In genomic region chr11:111419181-111419580, GRCh38 we compare ENCODE assay signal across 28 cellular contexts. TPM values are rescaled to one million over a fixed set of nuclear protein-coding genes. Genes with fewer than 3 reads are reported as not detected.
A peak's percentile ranks its signal among the peaks of the same experiment; 100 is the strongest.
DNase-seq lines count a peak whose midpoint lies in the region; ATAC-seq and TF ChIP-seq lines count a peak whose summit lies in the region.
"Had no signal": no experiment of that assay in that cellular context is flagged by ENCODE, and none has a peak within 500 bp of the region (broad histone marks: within the 10 kb centered on the region; RNA-seq: fewer than 3 reads in every experiment).

No MANE protein-coding gene starts in this region.

- no peaks in the 10 kb centered on the region for H3K9me3 Mint-ChIP-seq in activated naive CD8-positive, alpha-beta T cell (ENCODE audit: low read depth)
- no peaks in the 10 kb centered on the region for H3K9me3 Mint-ChIP-seq in activated naive CD8-positive, alpha-beta T cell treated with anti-CD3 and anti-CD28 coated beads, Interleukin-2, amount 50 U/mL, for 24 hours
- H3K9me3 Mint-ChIP-seq in naive B cell: no peaks in the 10 kb centered on the region
- H3K9me3 Mint-ChIP-seq: CD8-positive, alpha-beta T cell; nephron had no signal

- CTCF ChIA-PET in RWPE1 (lab: Yijun Ruan, JAX): no interaction called here

- H3K27me3 Mint-ChIP-seq in activated naive CD8-positive, alpha-beta T cell: no peaks in the 10 kb centered on the region
- H3K27me3 Mint-ChIP-seq in activated naive CD8-positive, alpha-beta T cell treated with anti-CD3 and anti-CD28 coated beads, Interleukin-2, amount 50 U/mL, for 24 hours: no peaks in the 10 kb centered on the region
- H3K27me3 Mint-ChIP-seq in naive B cell: no peaks in the 10 kb centered on the region

- H3K27ac ChIP-seq in RWPE1: peak overlapping the region; percentile 46
- peak overlapping the region; percentile 38 to 48 for H3K27ac ChIP-seq in tibial artery
- H3K27ac ChIP-seq in coronary artery: no peak overlapping the region
- H3K27ac ChIP-seq: 22Rv1, epithelial cell of prostate had no signal

- peaks cover 2% of the 10 kb centered on the region for H3K36me3 Mint-ChIP-seq in activated naive CD8-positive, alpha-beta T cell
- H3K36me3 Mint-ChIP-seq in activated naive CD8-positive, alpha-beta T cell treated with anti-CD3 and anti-CD28 coated beads, Interleukin-2, amount 50 U/mL, for 24 hours (ENCODE audit: low read depth): no peaks in the 10 kb centered on the region
- H3K36me3 Mint-ChIP-seq in naive B cell: no peaks in the 10 kb centered on the region
- H3K36me3 Mint-ChIP-seq: activated CD8-positive, alpha-beta memory T cell treated with anti-CD3 and anti-CD28 coated beads, Interleukin-2, amount 10 ng/mL, durations not matched to agents 7 days and 5 days; CD8-positive, alpha-beta T cell; WTC11 had no signal

- DNase-seq in activated naive CD8-positive, alpha-beta T cell treated with anti-CD3 and anti-CD28 coated beads, Interleukin-2, amount 50 U/mL, for 24 hours: no peak
- DNase-seq in RWPE1 (ENCODE audit: low spot score) (no peak), naive B cell (no peak), tibial artery (no peak), coronary artery (ENCODE audit: low spot score) (no peak), SIG-M5 treated with dmso at 0.1 percent for 504 hours (lab: John Stamatoyannopoulos, UW; ENCODE audit: unreplicated experiment) (no peak)
- DNase-seq: activated CD4-positive, alpha-beta T cell treated with anti-CD3 and anti-CD28 coated beads, Interleukin-2, amount 50 U/mL, for 1 hour; activated CD8-positive, alpha-beta memory T cell treated with anti-CD3 and anti-CD28 coated beads, Interleukin-2, amount 10 ng/mL, durations not matched to agents 7 days and 5 days; activated T-cell treated with anti-CD3 and anti-CD28 coated beads, Interleukin-2, amount 50 U/mL, for 48 hours; CD8-positive, alpha-beta T cell; DMS 273 treated with DMSO at 0.1 percent for 48 hours; effector CD4-positive, alpha-beta T cell; HCEC 1CT; islet precursor cell; NCI-H187; NCI-H526; NK-92 treated with Interleukin-12 subunit alpha and Interleukin-12 subunit beta, amount 100 ng/mL, for 24 hours; SHP77 treated with DMSO at 0.1 percent for 48 hours; stimulated activated CD4-positive, alpha-beta T cell treated with anti-CD3 and anti-CD28 coated beads, Interleukin-2, amount 100 ng/mL, for 48 hours had no signal

- POLR2A ChIA-PET in RWPE1 (lab: Yijun Ruan, JAX; ENCODE audit: low non-redundant PET): no interaction called here

- H3K36me3 ChIP-seq in tibial artery: no peaks in the 10 kb centered on the region

- no peak for ATAC-seq in activated naive CD8-positive, alpha-beta T cell treated with anti-CD3 and anti-CD28 coated beads, Interleukin-2, amount 50 U/mL, for 24 hours
- no peak for ATAC-seq in naive B cell (ENCODE audit: low read depth in 2 of 2)
- ATAC-seq in GM21515 (IDR thresholded peaks at IDR 0.05; ENCODE audit: unreplicated experiment): no peak
- ATAC-seq: activated CD8-positive, alpha-beta memory T cell treated with anti-CD3 and anti-CD28 coated beads, Interleukin-2, amount 10 ng/mL, durations not matched to agents 7 days and 5 days; CD8-positive, alpha-beta T cell; left ventricle myocardium superior; Panc1; WTC11 had no signal

- H3K9me3 ChIP-seq in tibial artery: no peaks in the 10 kb centered on the region

- H3K27me3 ChIP-seq in tibial artery: peaks cover 0 to 2% of the 10 kb centered on the region in 2 donors

- no peak for TF ChIP-seq CTCF in RWPE1 (conservative IDR thresholded peaks at IDR 0.05; ENCODE audit: low read depth)
- TF ChIP-seq CTCF in tibial artery (IDR thresholded peaks at IDR 0.05): no peak
- TF ChIP-seq CTCF in coronary artery (IDR thresholded peaks at IDR 0.05): no peak

- no peak overlapping the region for H3K4me3 Mint-ChIP-seq in activated naive CD8-positive, alpha-beta T cell
- no peak overlapping the region for H3K4me3 Mint-ChIP-seq in activated naive CD8-positive, alpha-beta T cell treated with anti-CD3 and anti-CD28 coated beads, Interleukin-2, amount 50 U/mL, for 24 hours
- peak overlapping the region in 6 of 8 donors; percentile 35 to 90 (median 76) for H3K4me3 Mint-ChIP-seq in naive B cell
- H3K4me3 Mint-ChIP-seq: activated CD8-positive, alpha-beta memory T cell treated with anti-CD3 and anti-CD28 coated beads, Interleukin-2, amount 10 ng/mL, durations not matched to agents 7 days and 5 days; CD8-positive, alpha-beta T cell; nephron; WTC11 had no signal

- H3K4me1 ChIP-seq in tibial artery: peaks cover 0 to 33% (median 25%) of the 10 kb centered on the region in 4 donors

- peak overlapping the region; percentile 46 for H3K27ac Mint-ChIP-seq in activated naive CD8-positive, alpha-beta T cell
- H3K27ac Mint-ChIP-seq in activated naive CD8-positive, alpha-beta T cell treated with anti-CD3 and anti-CD28 coated beads, Interleukin-2, amount 50 U/mL, for 24 hours: no peak overlapping the region
- H3K27ac Mint-ChIP-seq in naive B cell: peak overlapping the region; percentile 97 to 100 (median 99)
- H3K27ac Mint-ChIP-seq: activated CD8-positive, alpha-beta memory T cell treated with anti-CD3 and anti-CD28 coated beads, Interleukin-2, amount 10 ng/mL, durations not matched to agents 7 days and 5 days; CD8-positive, alpha-beta T cell; nephron; WTC11 had no signal

- peaks cover 43% of the 10 kb centered on the region for H3K4me1 Mint-ChIP-seq in activated naive CD8-positive, alpha-beta T cell (ENCODE audit: low read depth)
- H3K4me1 Mint-ChIP-seq in activated naive CD8-positive, alpha-beta T cell treated with anti-CD3 and anti-CD28 coated beads, Interleukin-2, amount 50 U/mL, for 24 hours: peaks cover 59% of the 10 kb centered on the region
- peaks cover 90 to 94% (median 93%) of the 10 kb centered on the region in 3 donors for H3K4me1 Mint-ChIP-seq in naive B cell

- H3K4me3 ChIP-seq in tibial artery (no peak overlapping the region), coronary artery (no peak overlapping the region)

- intact Hi-C loops in tibial artery (cut with DNase I; ENCODE audit: low total_unique reads): no loop called here

RNA-seq across cellular contexts. Expression of gene POU2AF1, which starts 40.1 kb away (rescaled TPM):
- 100 to 1,000 TPM in 2 of 6 donors, 10 to 100 TPM in 4; 63.6 to 114 (median 89.3) TPM for polyA plus RNA-seq in naive B cell (ENCODE audit: low read depth in 6 of 6)
- polyA plus RNA-seq: right cardiac atrium had no signal

Comparison
In these comparisons a context has a peak if more than half of its experiments do, and no peak if none do; other contexts are left out.
1. H3K4me3 Mint-ChIP-seq: peak in naive B cell (6 of 8); none in activated naive CD8-positive, alpha-beta T cell (single experiment) and activated naive CD8-positive, alpha-beta T cell treated with anti-CD3 and anti-CD28 coated beads, Interleukin-2, amount 50 U/mL, for 24 hours (single experiment).
2. H3K27ac ChIP-seq: peak in RWPE1 (single experiment) and tibial artery (2 of 2); none in coronary artery (0 of 2).